26 cellular contexts compared by ENCODE assay signal in the genomic region with DNA sequence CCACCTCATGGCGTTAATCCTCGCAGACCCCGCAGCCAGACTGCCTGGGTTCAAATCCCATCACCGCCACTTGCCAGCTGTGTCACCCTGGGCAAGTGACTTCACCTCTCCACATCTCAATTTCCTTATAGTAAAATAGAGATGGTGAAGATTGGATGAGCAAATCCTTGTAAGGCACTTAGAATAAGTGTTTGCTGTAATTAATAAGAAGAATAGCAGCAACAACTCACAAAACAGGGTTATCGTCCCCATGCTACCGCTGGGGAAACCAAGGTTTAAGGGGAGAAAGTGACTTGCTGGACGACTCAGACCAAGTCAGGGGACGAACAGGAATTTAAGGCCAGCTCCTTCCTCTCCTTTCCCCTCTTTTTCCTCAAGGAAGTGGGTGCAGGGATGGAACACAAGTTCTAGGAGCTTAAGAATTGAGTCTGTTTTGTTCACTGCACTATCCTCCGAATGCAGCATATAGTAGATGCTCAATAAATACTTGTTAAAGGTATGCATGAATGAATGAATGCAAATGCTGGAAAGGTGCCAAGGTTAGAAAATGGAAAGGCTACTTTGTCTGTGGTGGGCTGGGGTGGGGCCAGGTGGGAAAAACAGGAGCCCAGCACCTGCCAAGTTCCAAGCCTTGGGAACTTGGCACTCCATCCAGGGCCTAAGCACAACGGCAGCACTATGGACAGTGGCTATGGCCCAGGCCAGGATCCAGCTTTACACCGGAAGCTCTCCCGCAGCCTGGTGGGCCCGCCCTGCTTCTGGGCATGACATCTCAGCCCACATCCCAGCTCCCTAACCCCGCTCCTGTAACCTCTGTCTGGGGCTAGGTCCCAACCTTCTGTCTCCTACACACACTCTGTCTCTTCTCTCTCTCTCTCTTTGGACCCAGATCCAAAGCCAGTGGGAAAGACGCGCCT. TPM values are rescaled to one million over a fixed set of nuclear protein-coding genes. Genes with fewer than 3 reads are reported as not detected.
DNase-seq lines count a peak whose midpoint lies in the region; ATAC-seq, FAIRE-seq and TF ChIP-seq lines count a peak whose summit lies in the region.
"Had no signal": no experiment of that assay in that cellular context is flagged by ENCODE, and none has a peak within 500 bp of the region (broad histone marks: within the 10 kb centered on the region; RNA-seq: fewer than 3 reads in every experiment).

No MANE protein-coding gene starts in this region.

- no peak overlapping the region for H3K27ac ChIP-seq in HepG2 (ENCODE audit: extremely low read length, insufficient read depth, low read length)
- H3K27ac ChIP-seq in right lobe of liver: no peak overlapping the region
- H3K27ac ChIP-seq in iPS-18a (ENCODE audit: low read length): no peak overlapping the region
- H3K27ac ChIP-seq: esophagus squamous epithelium, gastrocnemius medialis, neutrophil, tibial artery, VCaP had no signal

- no peaks in the 10 kb centered on the region for H3K79me2 ChIP-seq in HepG2 (ENCODE audit: insufficient read depth, low read length)

- H3K9ac ChIP-seq in HepG2 (ENCODE audit: insufficient read depth, low read depth, low read length) (no peak overlapping the region), iPS-18a (ENCODE audit: low read length) (no peak overlapping the region)

- no TSS peak for BruUV-seq in HepG2 (replicated peaks; lab: Mats Ljungman, UMichigan)

- ATAC-seq in HepG2 (no peak), right lobe of liver (no peak), WTC11 (no peak), HG03460 (IDR thresholded peaks at IDR 0.05; ENCODE audit: unreplicated experiment) (no peak)
- ATAC-seq: gastrocnemius medialis; GM12878; stimulated activated naive CD8-positive, alpha-beta T cell treated with anti-CD3 and anti-CD28 coated beads, Interleukin-15, amount 100 ng/mL, for 72 hours had no signal

- CTCF ChIA-PET in HepG2 (lab: Yijun Ruan, JAX; ENCODE audit: low intra/inter-chr PET ratio, low total read pairs): no interaction called here
- CTCF ChIA-PET in WTC11 (lab: Charles Lee): interaction anchor here (0.6 to 4.8 kb wide), 14 partner anchors 9 to 291 kb away, joined by 3 to 54 read pairs (median 3); no protein-coding TSS in a partner anchor

- peak overlapping the region; percentile 13; the same call in 1 of the 2 replicates for H3K4me2 ChIP-seq in HepG2 (ENCODE audit: low read depth, low read length)

- H3K4me1 Mint-ChIP-seq in WTC11: peaks cover 13% of the 10 kb centered on the region
- H3K4me1 Mint-ChIP-seq in T-helper 2 cell treated with Interferon-gamma antibody and Interleukin-4, amounts not matched to agents 5 μg/mL and 100 μg/mL, for 36 hours (ENCODE audit: low read depth): peaks cover 6% of the 10 kb centered on the region

- FAIRE-seq in HepG2 (lab: Jason Lieb, UNC): no peak
- FAIRE-seq: GM12878 had no signal

- POLR2A ChIA-PET in HepG2 (lab: Yijun Ruan, JAX): no interaction called here
- POLR2A ChIA-PET in WTC11 (lab: Charles Lee): no interaction called here

- H3K4me3 Mint-ChIP-seq in WTC11: peak overlapping the region; percentile 65
- H3K4me3 Mint-ChIP-seq in T-helper 2 cell treated with Interferon-gamma antibody and Interleukin-4, amounts not matched to agents 5 μg/mL and 100 μg/mL, for 36 hours: no peak overlapping the region
- H3K4me3 Mint-ChIP-seq: activated CD4-positive, alpha-beta T cell treated with anti-CD3 and anti-CD28 coated beads, Interleukin-2, amount 10 ng/mL, durations not matched to agents 7 days and 5 days; activated T-cell treated with anti-CD3 and anti-CD28 coated beads, Interleukin-2, amount 50 U/mL, for 72 hours; stimulated activated naive CD8-positive, alpha-beta T cell treated with anti-CD3 and anti-CD28 coated beads, Interleukin-15, amount 100 ng/mL, for 72 hours had no signal

- H3K27ac Mint-ChIP-seq in WTC11: no peak overlapping the region
- H3K27ac Mint-ChIP-seq in T-helper 2 cell treated with Interferon-gamma antibody and Interleukin-4, amounts not matched to agents 5 μg/mL and 100 μg/mL, for 36 hours: no peak overlapping the region
- H3K27ac Mint-ChIP-seq: activated T-cell treated with anti-CD3 and anti-CD28 coated beads, Interleukin-2, amount 50 U/mL, for 72 hours; stimulated activated naive CD8-positive, alpha-beta T cell treated with anti-CD3 and anti-CD28 coated beads, Interleukin-15, amount 100 ng/mL, for 72 hours had no signal

- H3K36me3 ChIP-seq in HepG2 (replicated peaks in 1 of 2; ENCODE audit: control insufficient read depth in 1 of 2, insufficient read depth in 2 of 2, low read length in 2 of 2) (no peaks in the 10 kb centered on the region), right lobe of liver (no peaks in the 10 kb centered on the region), iPS-18a (ENCODE audit: control insufficient read depth, low read depth, low read length) (no peaks in the 10 kb centered on the region)
- H3K36me3 ChIP-seq: esophagus squamous epithelium, gastrocnemius medialis, neutrophil, tibial artery had no signal

- H3K9me3 ChIP-seq in HepG2 (ENCODE audit: low read length) (no peaks in the 10 kb centered on the region), right lobe of liver (no peaks in the 10 kb centered on the region), iPS-18a (ENCODE audit: control insufficient read depth, low read depth, low read length) (no peaks in the 10 kb centered on the region)
- H3K9me3 ChIP-seq: Caco-2, esophagus squamous epithelium, gastrocnemius medialis, neutrophil, tibial artery had no signal

- TF ChIP-seq EP300 in HepG2 (IDR thresholded peaks at IDR 0.05; ENCODE audit: low read depth in 2 of 2, low read length in 2 of 2) (no peak), HepG2 (CRISPR knock-in tag; IDR thresholded peaks at IDR 0.05; ENCODE audit: borderline replicate concordance) (no peak)

- H3K4me1 ChIP-seq in HepG2 (ENCODE audit: insufficient read depth, low read length): peaks cover 21% of the 10 kb centered on the region
- H3K4me1 ChIP-seq in right lobe of liver: peaks cover 0 to 13% (median 0%) of the 10 kb centered on the region in 4 donors
- H3K4me1 ChIP-seq in iPS-18a (ENCODE audit: control insufficient read depth, low read depth, low read length): peaks cover 3% of the 10 kb centered on the region

- no peak for TF ChIP-seq RAD21 in HepG2 (CRISPR knock-in tag; IDR thresholded peaks at IDR 0.05)

- H3K9me3 Mint-ChIP-seq in WTC11: no peaks in the 10 kb centered on the region
- no peaks in the 10 kb centered on the region for H3K9me3 Mint-ChIP-seq in T-helper 2 cell treated with Interferon-gamma antibody and Interleukin-4, amounts not matched to agents 5 μg/mL and 100 μg/mL, for 36 hours
- H3K9me3 Mint-ChIP-seq: activated CD4-positive, alpha-beta T cell treated with anti-CD3 and anti-CD28 coated beads, Interleukin-2, amount 10 ng/mL, durations not matched to agents 7 days and 5 days; activated T-cell treated with anti-CD3 and anti-CD28 coated beads, Interleukin-2, amount 50 U/mL, for 72 hours; stimulated activated naive CD8-positive, alpha-beta T cell treated with anti-CD3 and anti-CD28 coated beads, Interleukin-15, amount 100 ng/mL, for 72 hours had no signal

- no peak for TF ChIP-seq POLR2A in HepG2 (IDR thresholded peaks at IDR 0.05; ENCODE audit: insufficient read depth in 1 of 2, low read depth in 2 of 2, low read length in 2 of 2)
- TF ChIP-seq POLR2A in right lobe of liver (IDR thresholded peaks at IDR 0.05): no peak

- in situ Hi-C loops in HepG2 (cut with HindIII; ENCODE audit: extremely low pct_ligation_motif_present, low pct_unique_long_range_greater_than_20kb) (no loop called here), GM13976 (cut with MboI; ENCODE audit: low sequenced_read_pairs, unreplicated experiment) (no loop called here)

- TF ChIP-seq CTCF in HepG2 (CRISPR knock-in tag; IDR thresholded peaks at IDR 0.05): no peak
- TF ChIP-seq CTCF in right lobe of liver (IDR thresholded peaks at IDR 0.05): no peak
- no peak for TF ChIP-seq CTCF in WTC11 (IDR thresholded peaks at IDR 0.05)
- no peak for TF ChIP-seq CTCF in GM13976 (IDR thresholded peaks at IDR 0.05; ENCODE audit: borderline replicate concordance, control extremely low read depth, extremely low read depth, insufficient read depth, missing control alignments)

- H3K27me3 Mint-ChIP-seq in WTC11 (ENCODE audit: low read depth): peaks cover 77% of the 10 kb centered on the region
- peaks cover 83% of the 10 kb centered on the region for H3K27me3 Mint-ChIP-seq in T-helper 2 cell treated with Interferon-gamma antibody and Interleukin-4, amounts not matched to agents 5 μg/mL and 100 μg/mL, for 36 hours (ENCODE audit: low read depth)

- 38% methylated on average over 15 of the region's 16 CpGs for WGBS in HepG2 (ENCODE audit: low lambda C conversion rate)
- WGBS in right lobe of liver (ENCODE audit: insufficient coverage, low coverage, low lambda C conversion rate, missing lambda C conversion rate): 60% methylated on average over 11 of the region's 16 CpGs

- H2AFZ ChIP-seq in HepG2 (ENCODE audit: low read length): no peak overlapping the region

- no peaks in the 10 kb centered on the region for H3K36me3 Mint-ChIP-seq in WTC11
- H3K36me3 Mint-ChIP-seq in T-helper 2 cell treated with Interferon-gamma antibody and Interleukin-4, amounts not matched to agents 5 μg/mL and 100 μg/mL, for 36 hours (ENCODE audit: low read depth): no peaks in the 10 kb centered on the region

- no peaks in the 10 kb centered on the region for H4K20me1 ChIP-seq in HepG2 (ENCODE audit: insufficient read depth, low read length)

- 0 out of 6 replicates have a peak overlapping the region, but pooled peaks of 1 of the 3 experiments have one; percentile 30 for H3K4me3 ChIP-seq in HepG2 (replicated peaks in 1 of 3; ENCODE audit: insufficient read depth in 1 of 3, low read depth in 2 of 3, low read length in 3 of 3)
- H3K4me3 ChIP-seq in right lobe of liver: no peak overlapping the region
- H3K4me3 ChIP-seq in iPS-18a (ENCODE audit: low read length): peak overlapping the region; percentile 64
- H3K4me3 ChIP-seq: GM12878, tibial artery had no signal

- H3K27me3 ChIP-seq in HepG2 (ENCODE audit: control insufficient read depth in 1 of 2, insufficient read depth in 2 of 2, low read length in 2 of 2): peaks cover 27 to 95% of the 10 kb centered on the region in 2 experiments
- H3K27me3 ChIP-seq in right lobe of liver: peaks cover 8 to 21% of the 10 kb centered on the region in 2 donors
- peaks cover 74% of the 10 kb centered on the region for H3K27me3 ChIP-seq in iPS-18a (ENCODE audit: control insufficient read depth, insufficient read depth, low read length)

- intact Hi-C loops in HepG2 (cut with micrococcal nuclease; ENCODE audit: unreplicated experiment): no loop called here
- intact Hi-C loops in right lobe of liver (cut with DNase I): no loop called here

- no peak for DNase-seq in HepG2 (ENCODE audit: low spot score)
- DNase-seq in right lobe of liver: no peak
- DNase-seq in WTC11 (ENCODE audit: low spot score): no peak
- no peak for DNase-seq in T-helper 2 cell treated with Interferon-gamma antibody and Interleukin-4, amounts not matched to agents 5 μg/mL and 100 μg/mL, for 36 hours (ENCODE audit: low spot score)
- no peak for DNase-seq in activated CD8-positive, alpha-beta memory T cell treated with anti-CD3 and anti-CD28 coated beads, Interleukin-2, amount 50 U/mL, for 4 hours
- DNase-seq in GM13976 (ENCODE audit: low spot score): no peak
- DNase-seq: 8988T; activated CD4-positive, alpha-beta T cell treated with anti-CD3 and anti-CD28 coated beads, Interleukin-2, amount 10 ng/mL, durations not matched to agents 7 days and 5 days; AML-193; cortex of kidney; DMS79 treated with DMSO at 0.1 percent for 48 hours; esophagus squamous epithelium; gastrocnemius medialis; NCI-H1048; NCI-H187; stimulated activated naive CD8-positive, alpha-beta T cell treated with anti-CD3 and anti-CD28 coated beads, Interleukin-15, amount 100 ng/mL, for 72 hours; tibial artery had no signal

RNA-seq across cellular contexts. Expression of gene CDH22, which starts 4.9 kb away (rescaled TPM):
- total RNA-seq in HepG2 (2016; rRNA removed; fragmentation: Illumina TruSeq; extraction: Trizol) (not detected in 2 replicates), right lobe of liver (not detected), WTC11 (2021) (0.13 to 0.16 TPM (median 0.16 TPM) in 3 replicates)
- not detected in 2 replicates for total RNA-seq in HepG2 (2016; cell fraction: cytosol; rRNA removed; fragmentation: Illumina TruSeq; extraction: Trizol; ENCODE audit: low read depth)
- total RNA-seq in HepG2 (2016; cell fraction: insoluble cytoplasmic fraction; rRNA removed; fragmentation: Illumina TruSeq; extraction: Trizol): not detected in 2 replicates
- not detected in 2 replicates for total RNA-seq in HepG2 (2016; cell fraction: membrane; rRNA removed; fragmentation: Illumina TruSeq; extraction: Trizol)
- total RNA-seq in HepG2 (2016; cell fraction: nucleus; rRNA removed; fragmentation: Illumina TruSeq; extraction: Trizol): not detected in 2 replicates
- not detected in 2 replicates for polyA plus RNA-seq in HepG2 (2011; rRNA removed)
- polyA plus RNA-seq in HepG2 (2011; cell fraction: cytosol; rRNA removed): not detected in 2 replicates
- polyA plus RNA-seq in HepG2 (2011; cell fraction: nucleus; rRNA removed): 0.10 TPM in 1 of 2 replicates, not detected in the other
- not detected in 2 replicates for polyA plus RNA-seq in HepG2 (2012)
- not detected in 2 replicates for polyA plus RNA-seq in HepG2 (2016; cell fraction: cytosol; fragmentation: Illumina TruSeq; extraction: Trizol; ENCODE audit: low read depth)
- not detected in 2 replicates for polyA plus RNA-seq in HepG2 (2016; cell fraction: insoluble cytoplasmic fraction; fragmentation: Illumina TruSeq; extraction: Trizol; ENCODE audit: low read depth)
- polyA plus RNA-seq in HepG2 (2016; cell fraction: membrane; fragmentation: Illumina TruSeq; extraction: Trizol; ENCODE audit: low read depth): not detected in 2 replicates
- polyA plus RNA-seq in HepG2 (2016; cell fraction: nucleus; fragmentation: Illumina TruSeq; extraction: Trizol; ENCODE audit: insufficient read depth, low read depth): not detected in 2 replicates
- polyA minus RNA-seq in HepG2 (2011; rRNA and poly(A)+ RNA removed; ENCODE audit: low replicate concordance): 0.04 TPM in 1 of 2 replicates, not detected in the other
- not detected in 2 replicates for polyA minus RNA-seq in HepG2 (2011; cell fraction: cytosol; rRNA and poly(A)+ RNA removed)
- polyA minus RNA-seq in HepG2 (2011; cell fraction: nucleus; rRNA and poly(A)+ RNA removed): not detected in 2 replicates
- total RNA-seq: activated CD4-positive, alpha-beta T cell treated with anti-CD3 and anti-CD28 coated beads, Interleukin-2, amount 10 ng/mL, durations not matched to agents 7 days and 5 days; activated T-cell treated with anti-CD3 and anti-CD28 coated beads, Interleukin-2, amount 50 U/mL, for 72 hours; GM12878; HT-29; pulmonary artery endothelial cell had no signal
- polyA plus RNA-seq: GM12878 had no signal
